In the genomic region with DNA sequence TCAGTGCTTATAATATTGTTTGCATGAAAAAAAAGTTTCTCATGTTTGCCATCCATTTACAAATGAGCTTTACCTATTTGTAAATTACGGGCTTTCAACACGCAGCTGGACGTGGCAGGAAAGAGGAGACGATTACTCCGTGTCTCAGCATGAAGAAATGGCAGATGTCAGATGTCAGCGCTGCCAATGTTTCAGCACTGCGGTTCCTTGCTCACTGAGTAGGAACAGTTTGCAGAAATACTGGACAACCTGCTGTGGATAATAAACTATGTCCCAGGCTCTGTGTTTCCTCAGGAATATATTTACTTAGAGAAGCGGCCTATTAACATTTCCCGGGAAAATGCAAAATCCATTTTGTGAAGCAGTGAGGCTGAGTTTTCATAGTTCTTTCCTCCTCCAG, we compare ENCODE assay signal across 16 cellular contexts. TPM values are rescaled to one million over a fixed set of nuclear protein-coding genes. Genes with fewer than 3 reads are reported as not detected.
A peak's percentile ranks its signal among the peaks of the same experiment; 100 is the strongest.
DNase-seq lines count a peak whose midpoint lies in the region; ATAC-seq and TF ChIP-seq lines count a peak whose summit lies in the region.
"Had no signal": no experiment of that assay in that cellular context is flagged by ENCODE, and none has a peak within 500 bp of the region (broad histone marks: within the 10 kb centered on the region; RNA-seq: fewer than 3 reads in every experiment).

No MANE protein-coding gene starts in this region.

- H3K9ac ChIP-seq in BLaER1: no peak overlapping the region

- ATAC-seq in activated T-helper 17 cell treated with anti-CD3 and anti-CD28 coated beads, Interleukin-2, amount 50 U/mL, for 72 hours (replicated peaks): no peak
- ATAC-seq: GM12878 had no signal

- H3K27me3 ChIP-seq in BLaER1: no peaks in the 10 kb centered on the region
- H3K27me3 ChIP-seq: BE2C had no signal

- H3K4me1 Mint-ChIP-seq in glutamatergic neuron (ENCODE audit: low read depth, unreplicated experiment): peaks cover 20% of the 10 kb centered on the region
- no peaks in the 10 kb centered on the region for H3K4me1 Mint-ChIP-seq in activated T-helper 17 cell treated with anti-CD3 and anti-CD28 coated beads, Interleukin-2, amount 50 U/mL, for 72 hours
- H3K4me1 Mint-ChIP-seq: CD4-positive, alpha-beta memory T cell had no signal

- H3K4me2 ChIP-seq in BLaER1: peak overlapping the region; percentile 57

- H3K27me3 Mint-ChIP-seq in glutamatergic neuron (ENCODE audit: unreplicated experiment): peaks cover 14% of the 10 kb centered on the region
- H3K27me3 Mint-ChIP-seq in activated T-helper 17 cell treated with anti-CD3 and anti-CD28 coated beads, Interleukin-2, amount 50 U/mL, for 72 hours: no peaks in the 10 kb centered on the region

- H3K4me1 ChIP-seq in BLaER1: peaks cover 16% of the 10 kb centered on the region
- H3K4me1 ChIP-seq: BE2C had no signal

- H3K36me3 Mint-ChIP-seq in glutamatergic neuron (ENCODE audit: unreplicated experiment): peaks cover 4% of the 10 kb centered on the region
- no peaks in the 10 kb centered on the region for H3K36me3 Mint-ChIP-seq in activated T-helper 17 cell treated with anti-CD3 and anti-CD28 coated beads, Interleukin-2, amount 50 U/mL, for 72 hours (ENCODE audit: low read depth)

- no peak overlapping the region for H3K27ac ChIP-seq in BLaER1

- H3K9me3 ChIP-seq in BLaER1: no peaks in the 10 kb centered on the region
- H3K9me3 ChIP-seq: BE2C had no signal

- H3K9me3 Mint-ChIP-seq in glutamatergic neuron (ENCODE audit: unreplicated experiment): peaks cover 7% of the 10 kb centered on the region
- H3K9me3 Mint-ChIP-seq in activated T-helper 17 cell treated with anti-CD3 and anti-CD28 coated beads, Interleukin-2, amount 50 U/mL, for 72 hours: peaks cover 5% of the 10 kb centered on the region

- H3K4me3 ChIP-seq in BLaER1: no peak overlapping the region
- H3K4me3 ChIP-seq: GM12878 had no signal

- TF ChIP-seq CTCF in glutamatergic neuron (IDR thresholded peaks at IDR 0.05; ENCODE audit: partially characterized antibody, unreplicated experiment): no peak

- no peaks in the 10 kb centered on the region for H4K20me1 ChIP-seq in BLaER1

- H3K36me3 ChIP-seq in BLaER1: no peaks in the 10 kb centered on the region
- H3K36me3 ChIP-seq: BE2C had no signal

- H3K4me3 Mint-ChIP-seq in glutamatergic neuron (ENCODE audit: unreplicated experiment): peak overlapping the region; percentile 14
- no peak overlapping the region for H3K4me3 Mint-ChIP-seq in activated T-helper 17 cell treated with anti-CD3 and anti-CD28 coated beads, Interleukin-2, amount 50 U/mL, for 72 hours
- H3K4me3 Mint-ChIP-seq: CD4-positive, alpha-beta memory T cell had no signal

- DNase-seq in NCI-H1417 treated with DMSO at 0.1 percent for 48 hours (lab: John Stamatoyannopoulos, UW): peak; percentile 27
- DNase-seq in NCI-H748 (lab: John Stamatoyannopoulos, UW; ENCODE audit: unreplicated experiment): peak; percentile 64
- DNase-seq in glutamatergic neuron: no peak
- DNase-seq in NCI-H1092 treated with DMSO at 0.1 percent for 48 hours (lab: John Stamatoyannopoulos, UW): no peak
- no peak for DNase-seq in hippocampal formation (lab: John Stamatoyannopoulos, UW)
- DNase-seq: BE2C; Calu3; CD4-positive, alpha-beta memory T cell; HCEC 1CT; NCI-H2081 treated with DMSO at 0.1 percent for 48 hours; NCI-H510A treated with DMSO at 0.1 percent for 48 hours; Right ventricle myocardium superior; SW 1271 had no signal

- H3K27ac Mint-ChIP-seq in glutamatergic neuron (ENCODE audit: unreplicated experiment): peak overlapping the region; percentile 54
- no peak overlapping the region for H3K27ac Mint-ChIP-seq in activated T-helper 17 cell treated with anti-CD3 and anti-CD28 coated beads, Interleukin-2, amount 50 U/mL, for 72 hours
- H3K27ac Mint-ChIP-seq: CD4-positive, alpha-beta memory T cell had no signal

RNA-seq across cellular contexts. Expression of gene RAMACL, which starts 22.7 kb away (rescaled TPM):
- 9.5 TPM for total RNA-seq in glutamatergic neuron (ENCODE audit: unreplicated experiment)
- under 1 TPM; 0.28 to 0.32 TPM for total RNA-seq in activated T-helper 17 cell treated with anti-CD3 and anti-CD28 coated beads, Interleukin-2, amount 50 U/mL, for 72 hours

Comparison
In these comparisons a context has a peak if more than half of its experiments do, and no peak if none do; other contexts are left out.
1. DNase-seq: peak in NCI-H1417 treated with DMSO at 0.1 percent for 48 hours (single experiment) and NCI-H748 (single experiment); none in glutamatergic neuron (single experiment), NCI-H1092 treated with DMSO at 0.1 percent for 48 hours (single experiment) and hippocampal formation (0 of 2).